In the genomic region with DNA sequence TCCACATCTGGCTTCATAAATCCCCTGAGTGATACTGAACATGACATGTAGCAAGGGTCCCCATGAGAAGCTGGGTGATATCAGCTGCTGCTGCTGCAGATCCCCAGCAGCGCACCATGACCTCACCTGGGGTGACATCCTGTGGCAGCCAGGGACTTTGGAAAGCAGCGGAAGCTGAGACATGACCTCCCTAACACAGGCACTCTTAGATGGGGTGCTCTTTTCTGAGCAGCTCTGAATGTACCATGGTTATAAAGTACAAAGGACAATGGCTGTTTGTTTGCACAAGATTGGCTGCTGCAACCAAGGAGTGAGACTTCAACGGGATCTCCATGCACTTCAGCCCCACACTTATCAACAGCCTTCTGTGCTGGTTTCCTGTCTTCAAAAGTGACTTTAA, we compare ENCODE assay signal across 1 cellular context.
A peak's percentile ranks its signal among the peaks of the same experiment; 100 is the strongest.
TF ChIP-seq lines count a peak whose summit lies in the region.

No MANE protein-coding gene starts in this region.

TF ChIP-seq in HepG2, 621 proteins besides CTCF, POLR2A, EP300 and RAD21 (continued from another document and continues in another):
- TF ChIP-seq, protein P1, sequence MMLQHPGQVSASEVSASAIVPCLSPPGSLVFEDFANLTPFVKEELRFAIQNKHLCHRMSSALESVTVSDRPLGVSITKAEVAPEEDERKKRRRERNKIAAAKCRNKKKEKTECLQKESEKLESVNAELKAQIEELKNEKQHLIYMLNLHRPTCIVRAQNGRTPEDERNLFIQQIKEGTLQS (CRISPR knock-in tag; IDR thresholded peaks at IDR 0.05) = peak; percentile 61; the same call in 1 of the 2 replicates
- peak; percentile 64; the same call in 1 of the 2 replicates for TF ChIP-seq MEIS1 (CRISPR knock-in tag; IDR thresholded peaks at IDR 0.05; ENCODE audit: borderline replicate concordance)
- peak; percentile 20; the same call in 1 of the 2 replicates for TF ChIP-seq TFDP1 (CRISPR knock-in tag; IDR thresholded peaks at IDR 0.05; ENCODE audit: borderline replicate concordance)
- peak; percentile 85 for TF ChIP-seq JUN (CRISPR knock-in tag; IDR thresholded peaks at IDR 0.05)
- TF ChIP-seq NR2F6 (IDR thresholded peaks at IDR 0.05) = peak; percentile 74
- TF ChIP-seq NR2F6 (CRISPR knock-in tag; IDR thresholded peaks at IDR 0.05) = peak; percentile 95
- TF ChIP-seq ZNF234 (CRISPR knock-in tag; conservative IDR thresholded peaks at IDR 0.05) = no peak
- peak; percentile 67; the same call in 1 of the 2 replicates for TF ChIP-seq IRF2 (CRISPR knock-in tag; IDR thresholded peaks at IDR 0.05)
- no peak for TF ChIP-seq ZNF577 (CRISPR knock-in tag; IDR thresholded peaks at IDR 0.05; ENCODE audit: borderline replicate concordance, low read depth)
- peak; percentile 85; the same call in 1 of the 2 replicates for TF ChIP-seq JUND (CRISPR knock-in tag; IDR thresholded peaks at IDR 0.05)
- no peak for TF ChIP-seq REXO4 (CRISPR knock-in tag; IDR thresholded peaks at IDR 0.05; ENCODE audit: borderline replicate concordance)
- TF ChIP-seq ZNF746 (CRISPR knock-in tag; IDR thresholded peaks at IDR 0.05) = peak; percentile 38; the same call in 1 of the 2 replicates
- TF ChIP-seq, protein P2, sequence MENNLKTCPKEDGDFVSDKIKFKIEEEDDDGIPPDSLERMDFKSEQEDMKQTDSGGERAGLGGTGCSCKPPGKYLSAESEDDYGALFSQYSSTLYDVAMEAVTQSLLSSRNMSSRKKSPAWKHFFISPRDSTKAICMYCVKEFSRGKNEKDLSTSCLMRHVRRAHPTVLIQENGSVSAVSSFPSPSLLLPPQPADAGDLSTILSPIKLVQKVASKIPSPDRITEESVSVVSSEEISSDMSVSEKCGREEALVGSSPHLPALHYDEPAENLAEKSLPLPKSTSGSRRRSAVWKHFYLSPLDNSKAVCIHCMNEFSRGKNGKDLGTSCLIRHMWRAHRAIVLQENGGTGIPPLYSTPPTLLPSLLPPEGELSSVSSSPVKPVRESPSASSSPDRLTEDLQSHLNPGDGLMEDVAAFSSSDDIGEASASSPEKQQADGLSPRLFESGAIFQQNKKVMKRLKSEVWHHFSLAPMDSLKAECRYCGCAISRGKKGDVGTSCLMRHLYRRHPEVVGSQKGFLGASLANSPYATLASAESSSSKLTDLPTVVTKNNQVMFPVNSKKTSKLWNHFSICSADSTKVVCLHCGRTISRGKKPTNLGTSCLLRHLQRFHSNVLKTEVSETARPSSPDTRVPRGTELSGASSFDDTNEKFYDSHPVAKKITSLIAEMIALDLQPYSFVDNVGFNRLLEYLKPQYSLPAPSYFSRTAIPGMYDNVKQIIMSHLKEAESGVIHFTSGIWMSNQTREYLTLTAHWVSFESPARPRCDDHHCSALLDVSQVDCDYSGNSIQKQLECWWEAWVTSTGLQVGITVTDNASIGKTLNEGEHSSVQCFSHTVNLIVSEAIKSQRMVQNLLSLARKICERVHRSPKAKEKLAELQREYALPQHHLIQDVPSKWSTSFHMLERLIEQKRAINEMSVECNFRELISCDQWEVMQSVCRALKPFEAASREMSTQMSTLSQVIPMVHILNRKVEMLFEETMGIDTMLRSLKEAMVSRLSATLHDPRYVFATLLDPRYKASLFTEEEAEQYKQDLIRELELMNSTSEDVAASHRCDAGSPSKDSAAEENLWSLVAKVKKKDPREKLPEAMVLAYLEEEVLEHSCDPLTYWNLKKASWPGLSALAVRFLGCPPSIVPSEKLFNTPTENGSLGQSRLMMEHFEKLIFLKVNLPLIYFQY (CRISPR knock-in tag; IDR thresholded peaks at IDR 0.05; ENCODE audit: borderline replicate concordance) = peak; percentile 51; the same call in 1 of the 2 replicates
- TF ChIP-seq PLRG1 (conservative IDR thresholded peaks at IDR 0.05) = no peak
- TF ChIP-seq TBL1XR1 (IDR thresholded peaks at IDR 0.05; ENCODE audit: borderline replicate concordance, low read length, partially characterized antibody) = no peak
- no peak for TF ChIP-seq LCORL (IDR thresholded peaks at IDR 0.05)
- peak; percentile 78 for TF ChIP-seq LCORL (CRISPR knock-in tag; IDR thresholded peaks at IDR 0.05)
- TF ChIP-seq, protein P3, sequence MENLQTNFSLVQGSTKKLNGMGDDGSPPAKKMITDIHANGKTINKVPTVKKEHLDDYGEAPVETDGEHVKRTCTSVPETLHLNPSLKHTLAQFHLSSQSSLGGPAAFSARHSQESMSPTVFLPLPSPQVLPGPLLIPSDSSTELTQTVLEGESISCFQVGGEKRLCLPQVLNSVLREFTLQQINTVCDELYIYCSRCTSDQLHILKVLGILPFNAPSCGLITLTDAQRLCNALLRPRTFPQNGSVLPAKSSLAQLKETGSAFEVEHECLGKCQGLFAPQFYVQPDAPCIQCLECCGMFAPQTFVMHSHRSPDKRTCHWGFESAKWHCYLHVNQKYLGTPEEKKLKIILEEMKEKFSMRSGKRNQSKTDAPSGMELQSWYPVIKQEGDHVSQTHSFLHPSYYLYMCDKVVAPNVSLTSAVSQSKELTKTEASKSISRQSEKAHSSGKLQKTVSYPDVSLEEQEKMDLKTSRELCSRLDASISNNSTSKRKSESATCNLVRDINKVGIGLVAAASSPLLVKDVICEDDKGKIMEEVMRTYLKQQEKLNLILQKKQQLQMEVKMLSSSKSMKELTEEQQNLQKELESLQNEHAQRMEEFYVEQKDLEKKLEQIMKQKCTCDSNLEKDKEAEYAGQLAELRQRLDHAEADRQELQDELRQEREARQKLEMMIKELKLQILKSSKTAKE (CRISPR knock-in tag; IDR thresholded peaks at IDR 0.05; ENCODE audit: borderline replicate concordance) = peak; percentile 77; the same call in 1 of the 2 replicates
- TF ChIP-seq SIN3B (IDR thresholded peaks at IDR 0.05; ENCODE audit: low read length) = no peak
- no peak for TF ChIP-seq ZNF780A (CRISPR knock-in tag; IDR thresholded peaks at IDR 0.05)
- TF ChIP-seq ZNF556 (CRISPR knock-in tag; IDR thresholded peaks at IDR 0.05; ENCODE audit: borderline replicate concordance) = peak; percentile 88; the same call in 1 of the 2 replicates
- TF ChIP-seq RFXAP (CRISPR knock-in tag; IDR thresholded peaks at IDR 0.05; ENCODE audit: borderline replicate concordance) = no peak
- TF ChIP-seq ETV5 (CRISPR knock-in tag; IDR thresholded peaks at IDR 0.05; ENCODE audit: borderline replicate concordance) = peak; percentile 98
- peak; percentile 91 for TF ChIP-seq HDAC2 (CRISPR knock-in tag; IDR thresholded peaks at IDR 0.05)
- TF ChIP-seq, protein P4, sequence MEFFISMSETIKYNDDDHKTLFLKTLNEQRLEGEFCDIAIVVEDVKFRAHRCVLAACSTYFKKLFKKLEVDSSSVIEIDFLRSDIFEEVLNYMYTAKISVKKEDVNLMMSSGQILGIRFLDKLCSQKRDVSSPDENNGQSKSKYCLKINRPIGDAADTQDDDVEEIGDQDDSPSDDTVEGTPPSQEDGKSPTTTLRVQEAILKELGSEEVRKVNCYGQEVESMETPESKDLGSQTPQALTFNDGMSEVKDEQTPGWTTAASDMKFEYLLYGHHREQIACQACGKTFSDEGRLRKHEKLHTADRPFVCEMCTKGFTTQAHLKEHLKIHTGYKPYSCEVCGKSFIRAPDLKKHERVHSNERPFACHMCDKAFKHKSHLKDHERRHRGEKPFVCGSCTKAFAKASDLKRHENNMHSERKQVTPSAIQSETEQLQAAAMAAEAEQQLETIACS (CRISPR knock-in tag; IDR thresholded peaks at IDR 0.05) = no peak
- TF ChIP-seq DRAP1 (CRISPR knock-in tag; IDR thresholded peaks at IDR 0.05) = peak; percentile 41; the same call in 1 of the 2 replicates
- TF ChIP-seq FOSL1 (CRISPR knock-in tag; IDR thresholded peaks at IDR 0.05; ENCODE audit: borderline replicate concordance) = no peak
- TF ChIP-seq ZNF646 (CRISPR knock-in tag; IDR thresholded peaks at IDR 0.05) = no peak
- peak; percentile 9; the same call in 1 of the 2 replicates for TF ChIP-seq NFYC (CRISPR knock-in tag; IDR thresholded peaks at IDR 0.05)
- no peak for TF ChIP-seq ATF7-NPFF (CRISPR knock-in tag; IDR thresholded peaks at IDR 0.05; ENCODE audit: low read depth)
- TF ChIP-seq ZNF484 (CRISPR knock-in tag; IDR thresholded peaks at IDR 0.05; ENCODE audit: borderline replicate concordance, low read depth) = no peak
- TF ChIP-seq ZNF7 (CRISPR knock-in tag; IDR thresholded peaks at IDR 0.05) = no peak
- TF ChIP-seq ZNF800 (CRISPR knock-in tag; IDR thresholded peaks at IDR 0.05) = 0 out of 2 replicates have a peak, but pooled peaks have one; percentile 38
- TF ChIP-seq CREB1 (IDR thresholded peaks at IDR 0.05) = no peak
- peak; percentile 60; the same call in 1 of the 2 replicates for TF ChIP-seq CREB1 (CRISPR knock-in tag; IDR thresholded peaks at IDR 0.05)
- TF ChIP-seq RXRA (CRISPR knock-in tag; IDR thresholded peaks at IDR 0.05) = peak; percentile 90
- no peak for TF ChIP-seq ZFP90 (CRISPR knock-in tag; IDR thresholded peaks at IDR 0.05; ENCODE audit: borderline replicate concordance)
- TF ChIP-seq KLF12 (CRISPR knock-in tag; IDR thresholded peaks at IDR 0.05; ENCODE audit: borderline replicate concordance) = no peak
- no peak for TF ChIP-seq ZNF362 (CRISPR knock-in tag; IDR thresholded peaks at IDR 0.05; ENCODE audit: borderline replicate concordance)
- TF ChIP-seq ARNTL (CRISPR knock-in tag; IDR thresholded peaks at IDR 0.05) = peak; percentile 52; the same call in 1 of the 2 replicates
- no peak for TF ChIP-seq HNRNPUL1 (IDR thresholded peaks at IDR 0.05; ENCODE audit: low read depth, low read length)
- no peak for TF ChIP-seq SP1 (IDR thresholded peaks at IDR 0.05)
- no peak for TF ChIP-seq SP1 (CRISPR knock-in tag; IDR thresholded peaks at IDR 0.05)
